Comparison of ENCODE assay signal across 18 cellular contexts in genomic region chr10:23777153-23777552, GRCh38.
A peak's percentile ranks its signal among the peaks of the same experiment; 100 is the strongest.
DNase-seq lines count a peak whose midpoint lies in the region; ATAC-seq and TF ChIP-seq lines count a peak whose summit lies in the region.
"Had no signal": no experiment of that assay in that cellular context is flagged by ENCODE, and none has a peak within 500 bp of the region (broad histone marks: within the 10 kb centered on the region; RNA-seq: fewer than 3 reads in every experiment).

No MANE protein-coding gene starts in this region.

- H2BK12ac ChIP-seq in neuronal stem cell (ENCODE audit: low read length) = no peak overlapping the region

- peaks cover 6% of the 10 kb centered on the region for H3K27me3 Mint-ChIP-seq in mesothelial cell of epicardium (ENCODE audit: low read depth)
- H3K27me3 Mint-ChIP-seq: CD4-positive, alpha-beta memory T cell had no signal

- H3K4ac ChIP-seq in neuronal stem cell (ENCODE audit: low read length) = no peak overlapping the region

- no peak for DNase-seq in mesothelial cell of epicardium (ENCODE audit: low spot score in 2 of 2, unreplicated experiment in 2 of 2)
- DNase-seq in neuronal stem cell (ENCODE audit: low spot score) = peak; percentile 3
- DNase-seq in retinal pigment epithelial cell (ENCODE audit: low read depth) = peak; percentile 1
- DNase-seq in mucosa of gallbladder (ENCODE audit: low spot score) = no peak
- no peak for DNase-seq in NK-92 treated with Interleukin-12 subunit alpha and Interleukin-12 subunit beta, amount 100 ng/mL, for 24 hours (lab: John Stamatoyannopoulos, UW)
- no peak for DNase-seq in dedifferentiated amniotic fluid mesenchymal stem cell (ENCODE audit: extremely low spot score)
- DNase-seq: C1 segment of cervical spinal cord; Calu3; CD4-positive, alpha-beta memory T cell; COR-L47; DMS53; DMS79 treated with DMSO at 0.1 percent for 48 hours; GF-D8; GM23248; H9 had no signal

- H4K91ac ChIP-seq in neuronal stem cell (ENCODE audit: low read depth, low read length, poor library complexity) = no peak overlapping the region

- no peak overlapping the region for H3K14ac ChIP-seq in neuronal stem cell (ENCODE audit: low read length)

- H3K27me3 ChIP-seq in ectodermal cell (ENCODE audit: control insufficient read depth, insufficient read depth, low read length, poor library complexity, severe bottlenecking) = no peaks in the 10 kb centered on the region
- no peaks in the 10 kb centered on the region for H3K27me3 ChIP-seq in neuronal stem cell (ENCODE audit: control insufficient read depth in 3 of 3, insufficient read depth in 3 of 3, low read depth in 1 of 3, low read length in 3 of 3)

- H2AFZ ChIP-seq in neuronal stem cell (ENCODE audit: low read length) = no peak overlapping the region
- H2AFZ ChIP-seq: GM23248 had no signal

- no peak overlapping the region for H3K18ac ChIP-seq in neuronal stem cell (ENCODE audit: low read length)

- no peak overlapping the region for H4K8ac ChIP-seq in neuronal stem cell (ENCODE audit: low read depth, low read length)

- 67% methylated on average over 1 of the region's 2 CpGs; no CpG with 5 or more reads in 1 of the 2 experiments for WGBS in ectodermal cell, 2 experiments
- no CpG with 5 or more reads among the region's 2 CpGs for WGBS in neuronal stem cell (ENCODE audit: extremely low coverage in 2 of 2, insufficient read length in 2 of 2, insufficient replicate concordance in 1 of 2), 2 donors

- H3K9me3 Mint-ChIP-seq in mesothelial cell of epicardium = peaks cover 6% of the 10 kb centered on the region
- H3K9me3 Mint-ChIP-seq: H9 had no signal

- H3K9ac ChIP-seq in neuronal stem cell (ENCODE audit: low read depth, low read length, poor library complexity) = no peak overlapping the region
- H3K9ac ChIP-seq: GM23248 had no signal

- H3K4me3 Mint-ChIP-seq in mesothelial cell of epicardium = no peak overlapping the region
- H3K4me3 Mint-ChIP-seq: CD4-positive, alpha-beta memory T cell; H9 had no signal

- H2BK120ac ChIP-seq in neuronal stem cell (ENCODE audit: low read depth, low read length) = no peak overlapping the region

- H3K23ac ChIP-seq in neuronal stem cell (ENCODE audit: low read depth, low read length, poor library complexity) = no peak overlapping the region

- TF ChIP-seq POLR2A in GM18505 (IDR thresholded peaks at IDR 0.05; ENCODE audit: borderline replicate concordance, extremely low read depth, insufficient read depth, insufficient read length) = no peak

- H3K4me2 ChIP-seq in neuronal stem cell (ENCODE audit: insufficient read depth, low read length, poor library complexity, severe bottlenecking) = no peak overlapping the region

- H2AK5ac ChIP-seq in neuronal stem cell (ENCODE audit: low read depth, low read length) = no peak overlapping the region

- no peaks in the 10 kb centered on the region for H3K79me1 ChIP-seq in neuronal stem cell (ENCODE audit: low read depth, low read length)

- peaks cover 11% of the 10 kb centered on the region for H3K4me1 Mint-ChIP-seq in mesothelial cell of epicardium
- H3K4me1 Mint-ChIP-seq: CD4-positive, alpha-beta memory T cell; H9 had no signal

- ATAC-seq in GM18505 (IDR thresholded peaks at IDR 0.05; ENCODE audit: unreplicated experiment) = no peak
- ATAC-seq: HCT116 had no signal

- H3K36me3 ChIP-seq in ectodermal cell (ENCODE audit: control insufficient read depth, insufficient read depth, low read length) (no peaks in the 10 kb centered on the region), neuronal stem cell (replicated peaks in 1 of 2; ENCODE audit: control insufficient read depth in 2 of 2, insufficient read depth in 2 of 2, low read length in 2 of 2) (no peaks in the 10 kb centered on the region)

- no peak overlapping the region for H2BK5ac ChIP-seq in neuronal stem cell (ENCODE audit: low read length)

- H3K9me3 ChIP-seq in ectodermal cell (ENCODE audit: control insufficient read depth, low read length) (no peaks in the 10 kb centered on the region), neuronal stem cell (replicated peaks in 1 of 2; ENCODE audit: control insufficient read depth in 2 of 2, insufficient read depth in 1 of 2, low read depth in 1 of 2, low read length in 2 of 2) (no peaks in the 10 kb centered on the region)

- no peaks in the 10 kb centered on the region for H3K36me3 Mint-ChIP-seq in mesothelial cell of epicardium
- H3K36me3 Mint-ChIP-seq: CD4-positive, alpha-beta memory T cell had no signal

- TF ChIP-seq CTCF in mesothelial cell of epicardium (IDR thresholded peaks at IDR 0.05; ENCODE audit: unreplicated experiment) (no peak), retinal pigment epithelial cell (conservative IDR thresholded peaks at IDR 0.05; ENCODE audit: low read depth, low read length) (no peak)

- H3K4me1 ChIP-seq in ectodermal cell (ENCODE audit: control insufficient read depth, insufficient read depth, low read length) (no peaks in the 10 kb centered on the region), neuronal stem cell (ENCODE audit: control insufficient read depth in 2 of 2, insufficient read depth in 1 of 2, low read depth in 1 of 2, low read length in 2 of 2) (no peaks in the 10 kb centered on the region)

- no peak overlapping the region for H2BK15ac ChIP-seq in neuronal stem cell (ENCODE audit: low read length)

- peak overlapping the region; percentile 32 for H3K27ac Mint-ChIP-seq in mesothelial cell of epicardium
- H3K27ac Mint-ChIP-seq: CD4-positive, alpha-beta memory T cell; H9 had no signal

- no peak overlapping the region for H3K4me3 ChIP-seq in ectodermal cell (ENCODE audit: insufficient read depth, low read depth, low read length)
- H3K4me3 ChIP-seq in neuronal stem cell (ENCODE audit: low read length in 2 of 2) = no peak overlapping the region
- H3K4me3 ChIP-seq in retinal pigment epithelial cell (ENCODE audit: low read length) = no peak overlapping the region
- H3K4me3 ChIP-seq: GM23248 had no signal

- H3K27ac ChIP-seq in ectodermal cell (ENCODE audit: insufficient read depth, low read depth, low read length, poor library complexity, severe bottlenecking) (peak overlapping the region; percentile 11), neuronal stem cell (replicated peaks; ENCODE audit: low read length) (no peak overlapping the region)
- H3K27ac ChIP-seq: GM23248 had no signal

Comparison
In these comparisons a context has a peak if more than half of its experiments do, and no peak if none do; other contexts are left out.
1. DNase-seq: peak in neuronal stem cell (single experiment) and retinal pigment epithelial cell (single experiment); none in mesothelial cell of epicardium (0 of 2), mucosa of gallbladder (single experiment), NK-92 treated with Interleukin-12 subunit alpha and Interleukin-12 subunit beta, amount 100 ng/mL, for 24 hours (single experiment) and dedifferentiated amniotic fluid mesenchymal stem cell (single experiment).